16 cellular contexts compared by ENCODE assay signal in genomic region chr14:90900712-90901111, GRCh38.
DNase-seq lines count a peak whose midpoint lies in the region; ATAC-seq and TF ChIP-seq lines count a peak whose summit lies in the region.
"Had no signal": no experiment of that assay in that cellular context is flagged by ENCODE, and none has a peak within 500 bp of the region (broad histone marks: within the 10 kb centered on the region; RNA-seq: fewer than 3 reads in every experiment).

No MANE protein-coding gene starts in this region.

- CTCF ChIA-PET in WTC11 (lab: Charles Lee): interaction anchor here (0.7 to 4.5 kb wide), 7 partner anchors 52 to 273 kb away, joined by 3 to 43 read pairs (median 3); no protein-coding TSS in a partner anchor

- DNase-seq in DMS79 treated with DMSO at 0.1 percent for 48 hours (lab: John Stamatoyannopoulos, UW): peak; percentile 12
- no peak for DNase-seq in DMS79 (lab: John Stamatoyannopoulos, UW)
- peak; percentile 13 for DNase-seq in RKO (ENCODE audit: low spot score)
- DNase-seq in fibroblast of peridontal ligament (ENCODE audit: extremely low read depth): peak; percentile 47
- DNase-seq in psoas muscle: no peak
- DNase-seq in immature natural killer cell: no peak
- DNase-seq in WTC11 (ENCODE audit: low spot score): no peak
- DNase-seq: caudate nucleus, NCI-H226, pancreas had no signal

- H3K9me3 Mint-ChIP-seq in immature natural killer cell (no peaks in the 10 kb centered on the region), WTC11 (no peaks in the 10 kb centered on the region)
- H3K9me3 Mint-ChIP-seq: activated T-helper 1 cell treated with anti-CD3 and anti-CD28 coated beads, Interleukin-12 subunit alpha, Interleukin-12 subunit beta, Interleukin-2, Interleukin-4 antibody, amounts not matched to agents 30 ng/mL and 10 ng/mL and 1 ng/mL, durations not matched to agents 14 hours and 24 hours and 36 hours had no signal

- H3K4me3 Mint-ChIP-seq in immature natural killer cell (no peak overlapping the region), WTC11 (no peak overlapping the region)
- H3K4me3 Mint-ChIP-seq: activated T-helper 1 cell treated with anti-CD3 and anti-CD28 coated beads, Interleukin-12 subunit alpha, Interleukin-12 subunit beta, Interleukin-2, Interleukin-4 antibody, amounts not matched to agents 30 ng/mL and 10 ng/mL and 1 ng/mL, durations not matched to agents 14 hours and 24 hours and 36 hours had no signal

- POLR2A ChIA-PET in WTC11 (lab: Charles Lee): no interaction called here

- no peak overlapping the region for H3K27ac ChIP-seq in psoas muscle
- H3K27ac ChIP-seq: 22Rv1, gastroesophageal sphincter, pancreas had no signal

- TF ChIP-seq CTCF in psoas muscle (IDR thresholded peaks at IDR 0.05) (peak; percentile 9), WTC11 (IDR thresholded peaks at IDR 0.05) (no peak)

- no peaks in the 10 kb centered on the region for H3K4me1 ChIP-seq in psoas muscle
- H3K4me1 ChIP-seq: pancreas had no signal

- intact Hi-C loops in psoas muscle (cut with DNase I): loop anchor here in 1 of 2 donors (10.0 kb wide), 1 partner anchor 154 kb away; no protein-coding TSS in a partner anchor

- ATAC-seq in psoas muscle: no peak
- ATAC-seq in GM19397 (IDR thresholded peaks at IDR 0.05; ENCODE audit: unreplicated experiment): no peak
- ATAC-seq in WTC11: no peak
- ATAC-seq: gastroesophageal sphincter, pancreas, Right ventricle myocardium inferior had no signal

- no peaks in the 10 kb centered on the region for H3K4me1 Mint-ChIP-seq in immature natural killer cell
- peaks cover 6% of the 10 kb centered on the region for H3K4me1 Mint-ChIP-seq in WTC11

- no peak overlapping the region for H3K4me3 ChIP-seq in psoas muscle
- H3K4me3 ChIP-seq: gastroesophageal sphincter, lung, pancreas had no signal

- H3K27ac Mint-ChIP-seq in immature natural killer cell (no peak overlapping the region), WTC11 (no peak overlapping the region)
- H3K27ac Mint-ChIP-seq: activated T-helper 1 cell treated with anti-CD3 and anti-CD28 coated beads, Interleukin-12 subunit alpha, Interleukin-12 subunit beta, Interleukin-2, Interleukin-4 antibody, amounts not matched to agents 30 ng/mL and 10 ng/mL and 1 ng/mL, durations not matched to agents 14 hours and 24 hours and 36 hours had no signal

- H3K27me3 Mint-ChIP-seq in immature natural killer cell (ENCODE audit: low read depth in 3 of 3): peaks cover 0 to 2% (median 2%) of the 10 kb centered on the region in 3 donors
- H3K27me3 Mint-ChIP-seq in WTC11 (ENCODE audit: low read depth): no peaks in the 10 kb centered on the region

- peaks cover 15 to 36% (median 20%) of the 10 kb centered on the region in 3 donors for H3K36me3 Mint-ChIP-seq in immature natural killer cell
- no peaks in the 10 kb centered on the region for H3K36me3 Mint-ChIP-seq in WTC11

- no peaks in the 10 kb centered on the region for H3K27me3 ChIP-seq in psoas muscle (ENCODE audit: insufficient read depth in 3 of 3, low read length in 2 of 3)
- H3K27me3 ChIP-seq: gastroesophageal sphincter, pancreas had no signal

- H3K36me3 ChIP-seq in psoas muscle (ENCODE audit: insufficient read depth in 1 of 2, low read depth in 1 of 2): peaks cover 3 to 46% of the 10 kb centered on the region in 2 donors
- H3K36me3 ChIP-seq: pancreas had no signal

- H3K9me3 ChIP-seq in psoas muscle: no peaks in the 10 kb centered on the region
- H3K9me3 ChIP-seq: gastroesophageal sphincter, pancreas had no signal

TF ChIP-seq in WTC11, 78 proteins besides CTCF, POLR2A, EP300 and RAD21 (continues in another document):
- TF ChIP-seq FOXK1 (CRISPR knock-in tag; IDR thresholded peaks at IDR 0.05): no peak
- no peak for TF ChIP-seq NR3C1 (CRISPR knock-in tag; conservative IDR thresholded peaks at IDR 0.05; ENCODE audit: low read depth)
- no peak for TF ChIP-seq ZNF138 (CRISPR knock-in tag; conservative IDR thresholded peaks at IDR 0.05)
- TF ChIP-seq, protein P1, sequence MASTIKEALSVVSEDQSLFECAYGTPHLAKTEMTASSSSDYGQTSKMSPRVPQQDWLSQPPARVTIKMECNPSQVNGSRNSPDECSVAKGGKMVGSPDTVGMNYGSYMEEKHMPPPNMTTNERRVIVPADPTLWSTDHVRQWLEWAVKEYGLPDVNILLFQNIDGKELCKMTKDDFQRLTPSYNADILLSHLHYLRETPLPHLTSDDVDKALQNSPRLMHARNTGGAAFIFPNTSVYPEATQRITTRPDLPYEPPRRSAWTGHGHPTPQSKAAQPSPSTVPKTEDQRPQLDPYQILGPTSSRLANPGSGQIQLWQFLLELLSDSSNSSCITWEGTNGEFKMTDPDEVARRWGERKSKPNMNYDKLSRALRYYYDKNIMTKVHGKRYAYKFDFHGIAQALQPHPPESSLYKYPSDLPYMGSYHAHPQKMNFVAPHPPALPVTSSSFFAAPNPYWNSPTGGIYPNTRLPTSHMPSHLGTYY (CRISPR knock-in tag; IDR thresholded peaks at IDR 0.05): no peak
- TF ChIP-seq ARID4B (CRISPR knock-in tag; IDR thresholded peaks at IDR 0.05; ENCODE audit: borderline replicate concordance): no peak
- TF ChIP-seq ZNF671 (CRISPR knock-in tag; IDR thresholded peaks at IDR 0.05): no peak
- no peak for TF ChIP-seq ZNF219 (CRISPR knock-in tag; IDR thresholded peaks at IDR 0.05; ENCODE audit: borderline replicate concordance)
- TF ChIP-seq, protein P2, sequence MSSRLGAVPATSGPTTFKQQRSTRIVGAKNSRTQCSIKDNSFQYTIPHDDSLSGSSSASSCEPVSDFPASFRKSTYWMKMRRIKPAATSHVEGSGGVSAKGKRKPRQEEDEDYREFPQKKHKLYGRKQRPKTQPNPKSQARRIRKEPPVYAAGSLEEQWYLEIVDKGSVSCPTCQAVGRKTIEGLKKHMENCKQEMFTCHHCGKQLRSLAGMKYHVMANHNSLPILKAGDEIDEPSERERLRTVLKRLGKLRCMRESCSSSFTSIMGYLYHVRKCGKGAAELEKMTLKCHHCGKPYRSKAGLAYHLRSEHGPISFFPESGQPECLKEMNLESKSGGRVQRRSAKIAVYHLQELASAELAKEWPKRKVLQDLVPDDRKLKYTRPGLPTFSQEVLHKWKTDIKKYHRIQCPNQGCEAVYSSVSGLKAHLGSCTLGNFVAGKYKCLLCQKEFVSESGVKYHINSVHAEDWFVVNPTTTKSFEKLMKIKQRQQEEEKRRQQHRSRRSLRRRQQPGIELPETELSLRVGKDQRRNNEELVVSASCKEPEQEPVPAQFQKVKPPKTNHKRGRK (CRISPR knock-in tag; IDR thresholded peaks at IDR 0.05; ENCODE audit: borderline replicate concordance): no peak
- TF ChIP-seq IRF2 (CRISPR knock-in tag; IDR thresholded peaks at IDR 0.05; ENCODE audit: borderline replicate concordance, low read depth): no peak
- TF ChIP-seq NR1H2 (CRISPR knock-in tag; IDR thresholded peaks at IDR 0.05): no peak
- no peak for TF ChIP-seq HMGXB4 (CRISPR knock-in tag; IDR thresholded peaks at IDR 0.05)
- TF ChIP-seq GTF2I (CRISPR knock-in tag; conservative IDR thresholded peaks at IDR 0.05): no peak
- TF ChIP-seq PRRX2 (CRISPR knock-in tag; IDR thresholded peaks at IDR 0.05): no peak
- TF ChIP-seq ATF1 (CRISPR knock-in tag; IDR thresholded peaks at IDR 0.05): no peak

Comparison
In these comparisons a context has a peak if more than half of its experiments do, and no peak if none do; other contexts are left out.
1. DNase-seq: peak in DMS79 treated with DMSO at 0.1 percent for 48 hours (single experiment), RKO (single experiment) and fibroblast of peridontal ligament (single experiment); none in DMS79 (single experiment), psoas muscle (0 of 2), immature natural killer cell (0 of 3) and WTC11 (single experiment).